24 cellular contexts compared by ENCODE assay signal in genomic region chr2:70941186-70941585, GRCh38. TPM values are rescaled to one million over a fixed set of nuclear protein-coding genes. Genes with fewer than 3 reads are reported as not detected.
"Had no signal": no experiment of that assay in that cellular context is flagged by ENCODE, and none has a peak within 500 bp of the region (broad histone marks: within the 10 kb centered on the region; RNA-seq: fewer than 3 reads in every experiment).

No MANE protein-coding gene starts in this region.

- H3K27ac Mint-ChIP-seq: activated CD4-positive, alpha-beta T cell treated with anti-CD3 and anti-CD28 coated beads for 36 hours; activated naive CD4-positive, alpha-beta T cell treated with anti-CD3 and anti-CD28 coated beads, Interleukin-2, amount 10 ng/mL, durations not matched to agents 7 days and 5 days; naive thymus-derived CD4-positive, alpha-beta T cell; stimulated activated naive B cell treated with anti-CD40 and anti-IgM and Interleukin-4, amounts not matched to agents 10 μg/mL and 1 μg/mL and 100 μg/mL, for 72 hours had no signal

- H3K36me3 Mint-ChIP-seq: activated naive CD4-positive, alpha-beta T cell treated with anti-CD3 and anti-CD28 coated beads, Interleukin-2, amount 10 ng/mL, durations not matched to agents 7 days and 5 days; naive thymus-derived CD4-positive, alpha-beta T cell; stimulated activated naive B cell treated with anti-CD40 and anti-IgM and Interleukin-4, amounts not matched to agents 10 μg/mL and 1 μg/mL and 100 μg/mL, for 72 hours had no signal

- H3K27me3 ChIP-seq: breast epithelium, colonic mucosa had no signal

- H3K4me1 Mint-ChIP-seq: activated CD4-positive, alpha-beta T cell treated with anti-CD3 and anti-CD28 coated beads for 36 hours; activated naive CD4-positive, alpha-beta T cell treated with anti-CD3 and anti-CD28 coated beads, Interleukin-2, amount 10 ng/mL, durations not matched to agents 7 days and 5 days; naive thymus-derived CD4-positive, alpha-beta T cell; stimulated activated naive B cell treated with anti-CD40 and anti-IgM and Interleukin-4, amounts not matched to agents 10 μg/mL and 1 μg/mL and 100 μg/mL, for 72 hours had no signal

- H3K9ac ChIP-seq: neural progenitor cell had no signal

- H3K4me3 Mint-ChIP-seq: activated CD4-positive, alpha-beta T cell treated with anti-CD3 and anti-CD28 coated beads for 36 hours; activated naive CD4-positive, alpha-beta T cell treated with anti-CD3 and anti-CD28 coated beads, Interleukin-2, amount 10 ng/mL, durations not matched to agents 7 days and 5 days; naive thymus-derived CD4-positive, alpha-beta T cell; neural progenitor cell; stimulated activated naive B cell treated with anti-CD40 and anti-IgM and Interleukin-4, amounts not matched to agents 10 μg/mL and 1 μg/mL and 100 μg/mL, for 72 hours had no signal

- DNase-seq: activated CD4-positive, alpha-beta T cell treated with anti-CD3 and anti-CD28 coated beads for 36 hours; activated CD4-positive, CD25-positive, alpha-beta regulatory T cell; activated gamma-delta T cell; activated T-cell treated with anti-CD3 and anti-CD28 coated beads for 4 hours; amygdala; colonic mucosa; foreskin fibroblast; hippocampal formation; kidney; midbrain; small intestine; stimulated activated CD4-positive, alpha-beta T cell treated with anti-CD3 and anti-CD28 coated beads, Interleukin-1b, Interleukin-23, amount 100 ng/mL, for 48 hours; stimulated activated naive B cell treated with anti-CD40 and anti-IgM and Interleukin-4, amounts not matched to agents 10 μg/mL and 1 μg/mL and 100 μg/mL, for 72 hours had no signal

- H3K36me3 ChIP-seq: breast epithelium, colonic mucosa, neural progenitor cell, right lobe of liver, suprapubic skin, tibial nerve had no signal

- H3K9me3 ChIP-seq: breast epithelium, colonic mucosa, right lobe of liver, suprapubic skin, tibial nerve had no signal

- H3K4me1 ChIP-seq: breast epithelium, colonic mucosa, right lobe of liver, suprapubic skin, tibial nerve had no signal

- ATAC-seq: activated CD4-positive, alpha-beta T cell treated with anti-CD3 and anti-CD28 coated beads for 36 hours; esophagus mucosa; naive thymus-derived CD4-positive, alpha-beta T cell; right lobe of liver; stimulated activated naive B cell treated with anti-CD40 and anti-IgM and Interleukin-4, amounts not matched to agents 10 μg/mL and 1 μg/mL and 100 μg/mL, for 72 hours had no signal

- H3K9me3 Mint-ChIP-seq: activated naive CD4-positive, alpha-beta T cell treated with anti-CD3 and anti-CD28 coated beads, Interleukin-2, amount 10 ng/mL, durations not matched to agents 7 days and 5 days; naive thymus-derived CD4-positive, alpha-beta T cell; neural progenitor cell; stimulated activated naive B cell treated with anti-CD40 and anti-IgM and Interleukin-4, amounts not matched to agents 10 μg/mL and 1 μg/mL and 100 μg/mL, for 72 hours had no signal

- H3K27ac ChIP-seq: breast epithelium, colonic mucosa, dorsolateral prefrontal cortex, neural progenitor cell, right lobe of liver, suprapubic skin, tibial nerve had no signal

- H2AFZ ChIP-seq: neural progenitor cell had no signal

- H3K4me3 ChIP-seq: breast epithelium, colonic mucosa, dorsolateral prefrontal cortex, neural progenitor cell, right lobe of liver, suprapubic skin, tibial nerve had no signal

RNA-seq across cellular contexts. Expression of gene ATP6V1B1, which starts 5.5 kb away (rescaled TPM):
- total RNA-seq: activated CD4-positive, alpha-beta T cell treated with anti-CD3 and anti-CD28 coated beads for 36 hours; colonic mucosa; naive thymus-derived CD4-positive, alpha-beta T cell; T-helper 1 cell treated with Interleukin-12 subunit alpha and Interleukin-12 subunit beta and Interleukin-4 antibody, amounts not matched to agents 30 ng/mL and 1 ng/mL, for 36 hours had no signal
- polyA plus RNA-seq: naive thymus-derived CD4-positive, alpha-beta T cell had no signal

RNA-seq across cellular contexts. Expression of gene ANKRD53, which starts 37.2 kb away (rescaled TPM):
- total RNA-seq: T-helper 1 cell treated with Interleukin-12 subunit alpha and Interleukin-12 subunit beta and Interleukin-4 antibody, amounts not matched to agents 30 ng/mL and 1 ng/mL, for 36 hours had no signal
- polyA plus RNA-seq: naive thymus-derived CD4-positive, alpha-beta T cell had no signal

RNA-seq across cellular contexts. Expression of gene VAX2, which starts 40.8 kb away (rescaled TPM):
- total RNA-seq: activated CD4-positive, alpha-beta T cell treated with anti-CD3 and anti-CD28 coated beads for 36 hours; colonic mucosa; naive thymus-derived CD4-positive, alpha-beta T cell; right lobe of liver; T-helper 1 cell treated with Interleukin-12 subunit alpha and Interleukin-12 subunit beta and Interleukin-4 antibody, amounts not matched to agents 30 ng/mL and 1 ng/mL, for 36 hours; urinary bladder had no signal
- polyA plus RNA-seq: naive thymus-derived CD4-positive, alpha-beta T cell had no signal
